Comparison of ENCODE assay signal across 1 cellular context in the genomic region with DNA sequence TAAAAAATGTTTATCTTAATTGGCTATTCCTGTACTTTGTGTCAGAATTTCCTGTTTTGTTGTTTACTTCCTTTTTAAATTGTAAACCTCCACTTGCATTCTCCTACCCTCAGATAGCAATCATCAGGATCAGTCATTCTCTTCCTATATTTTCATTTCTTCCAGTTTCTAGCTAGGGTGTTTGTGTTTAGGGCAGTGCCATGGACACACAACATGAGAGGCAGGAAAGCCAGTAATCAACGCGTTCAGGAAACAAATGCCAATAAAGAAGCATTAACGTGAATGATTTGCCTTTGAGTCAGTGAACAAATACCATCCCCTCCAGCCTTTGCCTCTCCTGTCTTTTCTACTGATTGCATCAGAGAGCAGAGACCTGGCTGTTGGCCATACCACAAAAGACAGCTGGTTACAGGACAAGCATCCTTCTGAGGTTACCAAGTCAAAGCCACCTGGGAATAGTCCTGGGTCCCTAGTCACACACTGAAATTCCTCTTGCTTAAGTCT.
TF ChIP-seq lines count a peak whose summit lies in the region.

No MANE protein-coding gene starts in this region.

TF ChIP-seq in H1, 55 proteins besides CTCF, POLR2A, EP300 and RAD21:
- TF ChIP-seq KDM4A (IDR thresholded peaks at IDR 0.05; ENCODE audit: low read depth, low read length, severe bottlenecking) = no peak
- TF ChIP-seq RXRA (IDR thresholded peaks at IDR 0.05; ENCODE audit: insufficient read depth, low read depth, low read length) = no peak
- 0 out of 2 replicates have a peak, but pooled peaks have one; percentile 28 for TF ChIP-seq CEBPB (IDR thresholded peaks at IDR 0.05; ENCODE audit: low read depth, low read length)
- no peak for TF ChIP-seq RFX5 (IDR thresholded peaks at IDR 0.05; ENCODE audit: borderline replicate concordance, low read depth, low read length)
